In the genomic region with DNA sequence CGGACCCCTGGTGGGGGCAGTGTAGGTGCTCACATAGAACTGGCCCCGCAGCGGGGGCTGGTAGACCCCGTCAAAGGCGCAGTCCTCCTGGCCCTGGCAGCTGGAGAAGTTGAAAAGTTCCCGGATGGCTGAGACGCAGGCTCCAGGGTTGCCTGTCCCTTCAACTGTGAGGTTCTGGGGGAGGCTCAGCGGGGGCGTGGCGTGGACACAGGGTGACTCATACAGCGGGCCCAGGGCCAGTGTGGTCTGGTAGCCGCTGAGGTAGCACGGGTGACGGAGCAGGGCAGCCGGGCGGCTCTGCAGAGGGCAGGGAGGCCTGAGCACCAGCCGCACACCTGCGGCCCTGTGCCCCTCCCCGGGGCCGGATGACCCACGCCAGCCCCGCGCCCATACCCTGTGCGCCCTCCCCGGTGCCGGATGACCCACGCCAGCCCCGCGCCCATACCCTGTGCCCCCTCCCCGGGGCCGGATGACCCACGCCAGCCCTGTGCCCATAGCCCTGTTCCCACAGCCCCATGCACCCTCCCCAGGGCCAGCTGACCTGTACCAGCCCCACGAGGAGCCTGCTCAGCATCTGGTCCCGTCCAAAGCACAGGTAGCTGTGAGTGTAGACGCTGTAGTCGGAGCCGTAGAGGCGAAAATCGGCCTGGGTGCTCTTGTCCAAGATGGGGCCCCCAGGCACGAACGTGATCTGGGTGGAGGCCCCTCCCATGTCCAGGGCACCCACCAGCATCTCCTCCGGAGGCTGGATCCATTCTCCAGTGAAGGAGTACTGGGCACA, we compare ENCODE assay signal across 9 cellular contexts. TPM values are rescaled to one million over a fixed set of nuclear protein-coding genes. Genes with fewer than 3 reads are reported as not detected.
DNase-seq lines count a peak whose midpoint lies in the region; ATAC-seq and TF ChIP-seq lines count a peak whose summit lies in the region.
"Had no signal": no experiment of that assay in that cellular context is flagged by ENCODE, and none has a peak within 500 bp of the region (broad histone marks: within the 10 kb centered on the region; RNA-seq: fewer than 3 reads in every experiment).

No MANE protein-coding gene starts in this region.

- ATAC-seq in RWPE2 (ENCODE audit: low read depth) (peak; percentile 89), foreskin keratinocyte (peak; percentile 61), sciatic nerve (peak; percentile 29)
- ATAC-seq in activated CD4-positive, alpha-beta T cell treated with anti-CD3 and anti-CD28 coated beads for 36 hours = no peak

- TF ChIP-seq CTCF in RWPE2 (IDR thresholded peaks at IDR 0.05; ENCODE audit: poor library complexity, severe bottlenecking) = no peak
- no peak for TF ChIP-seq CTCF in foreskin keratinocyte (conservative IDR thresholded peaks at IDR 0.05)

- intact Hi-C loops in sciatic nerve (cut with DNase I) = no loop called here
- intact Hi-C loops in activated CD4-positive, alpha-beta T cell treated with anti-CD3 and anti-CD28 coated beads for 36 hours (cut with DNase I, micrococcal nuclease) = no loop called here

- H3K4me1 ChIP-seq in RWPE2 (ENCODE audit: insufficient read depth, poor library complexity, severe bottlenecking) = peaks cover 10% of the 10 kb centered on the region
- H3K4me1 ChIP-seq in foreskin keratinocyte = no peaks in the 10 kb centered on the region

- H3K27ac ChIP-seq in RWPE2 (ENCODE audit: poor library complexity, severe bottlenecking) (no peak overlapping the region), foreskin keratinocyte (no peak overlapping the region)

- no peaks in the 10 kb centered on the region for H3K4me1 Mint-ChIP-seq in activated CD4-positive, alpha-beta T cell treated with anti-CD3 and anti-CD28 coated beads for 36 hours

- CTCF ChIA-PET in activated CD4-positive, alpha-beta T cell treated with anti-CD3 and anti-CD28 coated beads for 36 hours (lab: Charles Lee) = no interaction called here
- CTCF ChIA-PET in HEK293T (lab: Yijun Ruan, JAX) = no interaction called here

- H3K27me3 ChIP-seq in RWPE2 (ENCODE audit: insufficient read depth, poor library complexity, severe bottlenecking) = no peaks in the 10 kb centered on the region
- H3K27me3 ChIP-seq in foreskin keratinocyte = no peaks in the 10 kb centered on the region

- H3K4me3 Mint-ChIP-seq in activated CD4-positive, alpha-beta T cell treated with anti-CD3 and anti-CD28 coated beads for 36 hours = no peak overlapping the region

- no peaks in the 10 kb centered on the region for H3K9me3 Mint-ChIP-seq in activated CD4-positive, alpha-beta T cell treated with anti-CD3 and anti-CD28 coated beads for 36 hours (ENCODE audit: low read depth)

- no peaks in the 10 kb centered on the region for H3K9me3 ChIP-seq in RWPE2 (ENCODE audit: severe bottlenecking)

- no peaks in the 10 kb centered on the region for H3K36me3 Mint-ChIP-seq in activated CD4-positive, alpha-beta T cell treated with anti-CD3 and anti-CD28 coated beads for 36 hours (ENCODE audit: low read depth)

- H3K27ac Mint-ChIP-seq in activated CD4-positive, alpha-beta T cell treated with anti-CD3 and anti-CD28 coated beads for 36 hours = no peak overlapping the region

- POLR2A ChIA-PET in activated CD4-positive, alpha-beta T cell treated with anti-CD3 and anti-CD28 coated beads for 36 hours (lab: Charles Lee) = no interaction called here
- POLR2A ChIA-PET in HEK293T (lab: Yijun Ruan, JAX) = interaction anchor here (1.3 kb wide), 1 partner anchor 11 kb away, joined by 3 read pairs; no protein-coding TSS in a partner anchor

- DNase-seq in EL (peak; percentile 91), RWPE2 (ENCODE audit: low spot score) (peak; percentile 86), foreskin keratinocyte (no peak), sciatic nerve (ENCODE audit: low spot score) (peak; percentile 65), SKM-1 treated with dmso at 0.1 percent for 144 hours (lab: John Stamatoyannopoulos, UW; ENCODE audit: unreplicated experiment) (no peak), HEK293T (ENCODE audit: extremely low spot score) (no peak)
- no peak for DNase-seq in activated CD4-positive, alpha-beta T cell treated with anti-CD3 and anti-CD28 coated beads for 36 hours
- DNase-seq in NK-92 treated with Interleukin-12 subunit alpha and Interleukin-12 subunit beta, amount 100 ng/mL, for 24 hours (lab: John Stamatoyannopoulos, UW) = no peak
- DNase-seq: NCI-H1930 had no signal

- no peaks in the 10 kb centered on the region for H3K27me3 Mint-ChIP-seq in activated CD4-positive, alpha-beta T cell treated with anti-CD3 and anti-CD28 coated beads for 36 hours

- H3K36me3 ChIP-seq in RWPE2 (ENCODE audit: low read depth) = no peaks in the 10 kb centered on the region

- H3K4me3 ChIP-seq in RWPE2 (ENCODE audit: severe bottlenecking) = no peak overlapping the region

TF ChIP-seq in HEK293T, 16 proteins besides CTCF, POLR2A, EP300 and RAD21:
- no peak for TF ChIP-seq SUZ12 (IDR thresholded peaks at IDR 0.05)
- TF ChIP-seq LEF1 (IDR thresholded peaks at IDR 0.05; ENCODE audit: borderline replicate concordance) = no peak
- no peak for TF ChIP-seq FOXA1 (IDR thresholded peaks at IDR 0.05)
- TF ChIP-seq NFRKB (IDR thresholded peaks at IDR 0.05) = no peak
- TF ChIP-seq ARNT (IDR thresholded peaks at IDR 0.05) = no peak
- TF ChIP-seq L3MBTL2 (conservative IDR thresholded peaks at IDR 0.05) = no peak
- no peak for TF ChIP-seq FOXK2 (IDR thresholded peaks at IDR 0.05)
- TF ChIP-seq FOXM1 (IDR thresholded peaks at IDR 0.05; ENCODE audit: borderline replicate concordance) = no peak
- TF ChIP-seq PKNOX1 (IDR thresholded peaks at IDR 0.05) = no peak
- no peak for TF ChIP-seq SP1 (IDR thresholded peaks at IDR 0.05)

RNA-seq across cellular contexts. Expression of gene ENTPD8, which starts 5.0 kb away (rescaled TPM):
- total RNA-seq in foreskin keratinocyte (not detected in 2 replicates), sciatic nerve (not detected)
- not detected in 2 replicates for polyA plus RNA-seq in foreskin keratinocyte
- total RNA-seq in activated CD4-positive, alpha-beta T cell treated with anti-CD3 and anti-CD28 coated beads for 36 hours = not detected

RNA-seq across cellular contexts. Expression of gene NOXA1, which starts 13.0 kb away (rescaled TPM):
- 0.39 and 0.88 TPM in 2 replicates for total RNA-seq in foreskin keratinocyte
- polyA plus RNA-seq in foreskin keratinocyte = 0.50 and 0.91 TPM in 2 replicates
- total RNA-seq in sciatic nerve = 7.4 TPM
- 1 to 10 TPM in 1 of 2 experiments, under 1 TPM in 1; 0.97 to 1.7 TPM for total RNA-seq in activated CD4-positive, alpha-beta T cell treated with anti-CD3 and anti-CD28 coated beads for 36 hours

RNA-seq across cellular contexts. Expression of gene EXD3, which starts 13.2 kb away (rescaled TPM):
- total RNA-seq in foreskin keratinocyte (4.5 and 5.5 TPM in 2 replicates), sciatic nerve (48.1 TPM)
- polyA plus RNA-seq in foreskin keratinocyte = 6.8 and 8.1 TPM in 2 replicates
- total RNA-seq in activated CD4-positive, alpha-beta T cell treated with anti-CD3 and anti-CD28 coated beads for 36 hours = 1 to 10 TPM; 6.7 to 7.1 TPM

RNA-seq across cellular contexts. Expression of gene NSMF, which starts 23.0 kb away (rescaled TPM):
- total RNA-seq in foreskin keratinocyte (28.9 and 29.1 TPM in 2 replicates), sciatic nerve (50.4 TPM)
- polyA plus RNA-seq in foreskin keratinocyte = 30.5 and 31.9 TPM in 2 replicates
- total RNA-seq in activated CD4-positive, alpha-beta T cell treated with anti-CD3 and anti-CD28 coated beads for 36 hours = 10 to 100 TPM; 63.6 to 65.0 TPM

Comparison
In these comparisons a context has a peak if more than half of its experiments do, and no peak if none do; other contexts are left out.
1. DNase-seq: peak in EL (single experiment), RWPE2 (single experiment) and sciatic nerve (single experiment); none in foreskin keratinocyte (0 of 2), activated CD4-positive, alpha-beta T cell treated with anti-CD3 and anti-CD28 coated beads for 36 hours (single experiment), NK-92 treated with Interleukin-12 subunit alpha and Interleukin-12 subunit beta, amount 100 ng/mL, for 24 hours (single experiment), SKM-1 treated with dmso at 0.1 percent for 144 hours (single experiment) and HEK293T (single experiment).